Comparison of ENCODE assay signal across 8 cellular contexts in the genomic region with DNA sequence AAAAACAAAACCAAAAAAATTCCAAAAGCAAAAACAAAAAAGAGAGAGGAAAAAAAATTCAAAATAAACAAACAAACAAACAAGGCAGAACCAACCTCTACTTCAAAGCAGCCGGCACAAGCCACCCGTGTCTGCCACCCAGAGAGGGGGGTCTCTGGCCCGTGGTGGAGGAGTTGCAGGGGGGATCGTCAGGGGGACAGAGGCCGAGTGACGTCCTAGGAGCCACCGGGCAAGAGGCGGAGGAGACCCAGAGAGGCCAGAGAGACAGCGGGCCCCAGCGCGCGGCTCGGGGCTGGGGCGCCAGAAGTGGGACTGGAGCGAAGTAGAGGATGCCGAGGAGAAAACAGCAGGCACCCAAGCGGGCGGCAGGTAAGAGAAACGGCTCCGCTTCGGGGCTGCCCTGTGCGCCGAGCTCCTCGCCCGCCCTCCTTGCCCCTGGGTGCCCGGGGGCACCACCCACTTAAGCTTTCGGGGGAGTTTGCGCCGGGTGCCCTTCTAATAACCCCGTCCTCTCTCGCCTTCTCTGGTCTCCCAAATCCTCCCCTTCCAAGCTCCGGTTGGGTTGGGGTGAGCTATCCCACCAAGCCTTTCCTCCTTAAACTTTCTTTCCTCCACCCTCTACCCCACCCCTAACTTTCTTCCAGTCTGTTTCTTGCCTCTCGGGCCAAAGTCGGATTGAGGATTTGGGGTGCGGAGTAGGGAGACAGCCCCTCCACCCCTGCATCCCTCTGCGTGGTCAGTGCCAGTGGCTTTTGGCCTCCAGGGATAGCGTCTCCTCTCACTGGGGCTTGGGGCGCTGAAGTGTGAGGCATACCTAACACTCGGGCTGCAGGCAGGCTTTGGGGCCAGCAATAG. TPM values are rescaled to one million over a fixed set of nuclear protein-coding genes. Genes with fewer than 3 reads are reported as not detected.
DNase-seq lines count a peak whose midpoint lies in the region; ATAC-seq and TF ChIP-seq lines count a peak whose summit lies in the region.

No MANE protein-coding gene starts in this region.

- no peak overlapping the region for H3K27ac ChIP-seq in KMS-11
- H3K27ac ChIP-seq in Karpas-422 (ENCODE audit: low read length) = no peak overlapping the region

- H3K27me3 ChIP-seq in KMS-11 (ENCODE audit: insufficient read depth, low read depth) (no peaks in the 10 kb centered on the region), Karpas-422 (ENCODE audit: low read length) (no peaks in the 10 kb centered on the region)

- no peaks in the 10 kb centered on the region for H3K36me3 Mint-ChIP-seq in osteocyte (ENCODE audit: unreplicated experiment)

- H3K4me2 ChIP-seq in KMS-11 (peak overlapping the region; percentile 20; the same call in 1 of the 2 replicates), Karpas-422 (ENCODE audit: low read depth, low read length, poor library complexity, severe bottlenecking) (no peak overlapping the region)

- H3K4me1 ChIP-seq in KMS-11 (ENCODE audit: low read depth, poor library complexity, severe bottlenecking) = no peaks in the 10 kb centered on the region
- no peaks in the 10 kb centered on the region for H3K4me1 ChIP-seq in Karpas-422 (ENCODE audit: low read length)

- peaks cover 6% of the 10 kb centered on the region; the same call in 1 of the 2 replicates for H3K9me3 ChIP-seq in Karpas-422 (ENCODE audit: low read length)

- no peak overlapping the region; the same call in 1 of the 2 replicates for H3K9ac ChIP-seq in KMS-11
- H3K9ac ChIP-seq in Karpas-422 (ENCODE audit: low read length) = no peak overlapping the region

- no peak for TF ChIP-seq CTCF in KMS-11 (conservative IDR thresholded peaks at IDR 0.05; ENCODE audit: low read depth, low read length)
- TF ChIP-seq CTCF in fibroblast of mammary gland (conservative IDR thresholded peaks at IDR 0.05; ENCODE audit: control insufficient read depth, insufficient read depth, low read depth, low read length) = no peak
- no peak for TF ChIP-seq CTCF in osteocyte (IDR thresholded peaks at IDR 0.05)

- ATAC-seq in HG02759 (IDR thresholded peaks at IDR 0.05; ENCODE audit: unreplicated experiment) = no peak

- peaks cover 40% of the 10 kb centered on the region for H3K27me3 Mint-ChIP-seq in osteocyte (ENCODE audit: unreplicated experiment)

- no peak overlapping the region for H3K27ac Mint-ChIP-seq in osteocyte (ENCODE audit: unreplicated experiment)

- H3K4me3 ChIP-seq in KMS-11 (IDR thresholded peaks at IDR 0.05; ENCODE audit: insufficient read depth, low read depth, low read length) (no peak overlapping the region), fibroblast of mammary gland (ENCODE audit: control insufficient read depth, low read depth, low read length) (peak overlapping the region; percentile 56), Karpas-422 (ENCODE audit: low read length) (no peak overlapping the region)

- no peaks in the 10 kb centered on the region for H3K36me3 ChIP-seq in KMS-11 (ENCODE audit: insufficient read depth)
- H3K36me3 ChIP-seq in Karpas-422 (ENCODE audit: insufficient read depth, low read length) = no peaks in the 10 kb centered on the region

- H3K4me1 Mint-ChIP-seq in osteocyte (ENCODE audit: unreplicated experiment) = peaks cover 6% of the 10 kb centered on the region

- H4K20me1 ChIP-seq in KMS-11 (ENCODE audit: insufficient read depth) (no peaks in the 10 kb centered on the region), Karpas-422 (ENCODE audit: insufficient read depth, low read depth, low read length) (no peaks in the 10 kb centered on the region)

- H3K9me3 Mint-ChIP-seq in osteocyte (ENCODE audit: unreplicated experiment) = no peaks in the 10 kb centered on the region

- H3K79me2 ChIP-seq in KMS-11 (ENCODE audit: insufficient read depth, low read depth) (no peaks in the 10 kb centered on the region), Karpas-422 (ENCODE audit: low read length) (no peaks in the 10 kb centered on the region)

- peak overlapping the region; percentile 92; the same call in 1 of the 2 replicates for H2AFZ ChIP-seq in KMS-11 (ENCODE audit: low read depth)
- no peak overlapping the region for H2AFZ ChIP-seq in Karpas-422 (ENCODE audit: low read length)

- no peaks in the 10 kb centered on the region for H3K9me2 ChIP-seq in Karpas-422 (replicated peaks; ENCODE audit: insufficient read depth, low read length)

- peak; percentile 17 for DNase-seq in activated CD8-positive, alpha-beta memory T cell treated with anti-CD3 and anti-CD28 coated beads, Interleukin-2, amount 50 U/mL, for 4 hours
- DNase-seq in fibroblast of mammary gland (ENCODE audit: low read depth) = peak; percentile 10
- no peak for DNase-seq in osteocyte (ENCODE audit: extremely low spot score, unreplicated experiment)
- DNase-seq in cerebellum (ENCODE audit: low spot score) = no peak
- no peak for DNase-seq in NCI-H2227 (lab: John Stamatoyannopoulos, UW; ENCODE audit: unreplicated experiment)
- no peak for DNase-seq in Karpas-422

- H3K4me3 Mint-ChIP-seq in osteocyte (ENCODE audit: unreplicated experiment) = peak overlapping the region; percentile 3

RNA-seq across cellular contexts. Expression of gene TSHZ2, which starts 1.0 kb away (rescaled TPM):
- total RNA-seq in osteocyte = not detected in 2 replicates
- 7.1 TPM for total RNA-seq in cerebellum
- 0.11 TPM in 1 of 2 replicates, not detected in the other for total RNA-seq in Karpas-422 (2014; rRNA removed; shearing (Covaris generic); ENCODE audit: low replicate concordance)

Comparison
In these comparisons a context has a peak if more than half of its experiments do, and no peak if none do; other contexts are left out.
1. DNase-seq: peak in activated CD8-positive, alpha-beta memory T cell treated with anti-CD3 and anti-CD28 coated beads, Interleukin-2, amount 50 U/mL, for 4 hours (single experiment) and fibroblast of mammary gland (single experiment); none in osteocyte (single experiment), cerebellum (single experiment), NCI-H2227 (single experiment) and Karpas-422 (single experiment).